ENCODE assay signal across 9 cellular contexts in the genomic region with DNA sequence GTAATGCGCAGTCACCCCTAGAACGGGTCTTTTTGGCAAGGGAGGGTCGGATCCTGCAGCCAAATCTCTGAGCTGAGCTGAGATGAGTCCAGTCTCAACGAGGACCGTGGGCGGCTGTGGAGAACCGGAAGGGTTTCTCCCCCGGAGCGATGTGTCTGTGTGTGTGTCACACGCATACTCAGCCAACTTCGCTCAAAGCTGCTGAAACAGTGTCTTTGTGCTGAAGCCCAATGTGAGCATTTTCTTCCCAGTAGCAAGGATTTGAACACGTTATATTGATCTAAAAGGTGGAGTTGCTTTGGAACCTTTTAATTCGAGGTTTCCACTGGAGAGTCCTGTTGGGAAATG. TPM values are rescaled to one million over a fixed set of nuclear protein-coding genes. Genes with fewer than 3 reads are reported as not detected.
DNase-seq lines count a peak whose midpoint lies in the region; ATAC-seq, FAIRE-seq and TF ChIP-seq lines count a peak whose summit lies in the region.
"Had no signal": no experiment of that assay in that cellular context is flagged by ENCODE, and none has a peak within 500 bp of the region (broad histone marks: within the 10 kb centered on the region; RNA-seq: fewer than 3 reads in every experiment).

No MANE protein-coding gene starts in this region.

- intact Hi-C loops in psoas muscle (cut with DNase I): no loop called here

- H3K4me3 ChIP-seq in psoas muscle: peak overlapping the region; percentile 53

- WGBS in psoas muscle, 3 donors: 8 to 15% (median 12%) methylated on average over 13 of the region's 13 CpGs

- H3K9me3 ChIP-seq in psoas muscle: no peaks in the 10 kb centered on the region

- no peak for TF ChIP-seq POLR2A in GM12891 (IDR thresholded peaks at IDR 0.05; ENCODE audit: low read depth, low read length)

- H3K4me1 ChIP-seq in psoas muscle: peaks cover 8% of the 10 kb centered on the region

- peaks cover 0 to 45% (median 29%) of the 10 kb centered on the region in 3 donors for H3K27me3 ChIP-seq in psoas muscle (ENCODE audit: insufficient read depth in 3 of 3, low read length in 2 of 3)

- H3K27ac ChIP-seq in psoas muscle: no peak overlapping the region

- TF ChIP-seq CTCF in psoas muscle (IDR thresholded peaks at IDR 0.05): no peak

- DNase-seq in GM12891 (ENCODE audit: insufficient read length, low spot score) (no peak), RPMI8226 (peak; percentile 68), fibroblast of peridontal ligament (ENCODE audit: extremely low read depth) (peak; percentile 11), psoas muscle (no peak), SW 1271 (lab: John Stamatoyannopoulos, UW) (no peak), HCEC 1CT (no peak), HPDE6-E6E7 (ENCODE audit: extremely low spot score) (no peak)
- DNase-seq: activated naive CD8-positive, alpha-beta T cell treated with anti-CD3 and anti-CD28 coated beads, Interleukin-2, amount 10 ng/mL, durations not matched to agents 7 days and 5 days had no signal

- H3K36me3 ChIP-seq in psoas muscle (ENCODE audit: insufficient read depth in 1 of 2, low read depth in 1 of 2): no peaks in the 10 kb centered on the region

- peak; percentile 40 for FAIRE-seq in GM12891 (lab: Jason Lieb, UNC)

- peak in 1 of 4 donors; percentile 12 for ATAC-seq in psoas muscle
- no peak for ATAC-seq in HG03108 (IDR thresholded peaks at IDR 0.05; ENCODE audit: unreplicated experiment)

TF ChIP-seq in GM12891, 5 proteins besides CTCF, POLR2A, EP300 and RAD21:
- no peak for TF ChIP-seq SPI1 (IDR thresholded peaks at IDR 0.05; ENCODE audit: low read depth, low read length)
- TF ChIP-seq PAX5 (IDR thresholded peaks at IDR 0.05; ENCODE audit: insufficient read depth, low read length, severe bottlenecking): no peak
- no peak for TF ChIP-seq POLR2AphosphoS5 (IDR thresholded peaks at IDR 0.05; ENCODE audit: low read depth, low read length)
- no peak for TF ChIP-seq TAF1 (IDR thresholded peaks at IDR 0.05; ENCODE audit: low read depth, low read length)
- no peak for TF ChIP-seq POU2F2 (IDR thresholded peaks at IDR 0.05; ENCODE audit: low read depth, low read length)

RNA-seq across cellular contexts. Expression of a gene that starts 1.4 kb away (rescaled TPM):
- polyA plus RNA-seq in GM12891 (2012; ENCODE audit: low read depth, missing spikeins): 0.90 TPM
- under 1 TPM; 0.10 to 0.39 (median 0.20) TPM for total RNA-seq in psoas muscle
- under 1 TPM; 0.09 to 0.18 (median 0.18) TPM for polyA plus RNA-seq in psoas muscle

Comparison
In these comparisons a context has a peak if more than half of its experiments do, and no peak if none do; other contexts are left out.
1. DNase-seq: peak in RPMI8226 (single experiment) and fibroblast of peridontal ligament (single experiment); none in GM12891 (single experiment), psoas muscle (0 of 2), SW 1271 (0 of 2), HCEC 1CT (single experiment) and HPDE6-E6E7 (single experiment).